28 cellular contexts compared by ENCODE assay signal in genomic region chr4:7395635-7396034, GRCh38. TPM values are rescaled to one million over a fixed set of nuclear protein-coding genes. Genes with fewer than 3 reads are reported as not detected.
DNase-seq lines count a peak whose midpoint lies in the region; ATAC-seq, FAIRE-seq and TF ChIP-seq lines count a peak whose summit lies in the region.
"Had no signal": no experiment of that assay in that cellular context is flagged by ENCODE, and none has a peak within 500 bp of the region (broad histone marks: within the 10 kb centered on the region; RNA-seq: fewer than 3 reads in every experiment).

No MANE protein-coding gene starts in this region.

- H3K36me3 Mint-ChIP-seq in activated CD4-positive, alpha-beta memory T cell treated with anti-CD3 and anti-CD28 coated beads, Interleukin-2, amount 10 ng/mL, durations not matched to agents 7 days and 5 days (ENCODE audit: low read depth) = no peaks in the 10 kb centered on the region
- no peaks in the 10 kb centered on the region for H3K36me3 Mint-ChIP-seq in activated CD4-positive, alpha-beta memory T cell treated with anti-CD3 and anti-CD28 coated beads for 36 hours
- no peaks in the 10 kb centered on the region for H3K36me3 Mint-ChIP-seq in osteocyte (ENCODE audit: unreplicated experiment)
- H3K36me3 Mint-ChIP-seq: activated naive CD8-positive, alpha-beta T cell treated with anti-CD3 and anti-CD28 coated beads, Interleukin-2, amount 10 ng/mL, durations not matched to agents 7 days and 5 days; CD4-positive, alpha-beta memory T cell had no signal

- no peak overlapping the region for H3K4me3 Mint-ChIP-seq in activated CD4-positive, alpha-beta memory T cell treated with anti-CD3 and anti-CD28 coated beads, Interleukin-2, amount 10 ng/mL, durations not matched to agents 7 days and 5 days
- no peak overlapping the region for H3K4me3 Mint-ChIP-seq in activated CD4-positive, alpha-beta memory T cell treated with anti-CD3 and anti-CD28 coated beads for 36 hours
- no peak overlapping the region for H3K4me3 Mint-ChIP-seq in osteocyte (ENCODE audit: unreplicated experiment)
- H3K4me3 Mint-ChIP-seq: activated naive CD8-positive, alpha-beta T cell treated with anti-CD3 and anti-CD28 coated beads, Interleukin-2, amount 10 ng/mL, durations not matched to agents 7 days and 5 days; CD4-positive, alpha-beta memory T cell; GM23338 had no signal

- H3K27me3 Mint-ChIP-seq in activated CD4-positive, alpha-beta memory T cell treated with anti-CD3 and anti-CD28 coated beads, Interleukin-2, amount 10 ng/mL, durations not matched to agents 7 days and 5 days = peaks cover 9% of the 10 kb centered on the region
- peaks cover 15% of the 10 kb centered on the region for H3K27me3 Mint-ChIP-seq in activated CD4-positive, alpha-beta memory T cell treated with anti-CD3 and anti-CD28 coated beads for 36 hours
- H3K27me3 Mint-ChIP-seq in osteocyte (ENCODE audit: unreplicated experiment) = peaks cover 37% of the 10 kb centered on the region

- ATAC-seq in HG03045 (IDR thresholded peaks at IDR 0.05; ENCODE audit: unreplicated experiment) = no peak
- ATAC-seq in HG02981 (IDR thresholded peaks at IDR 0.05; ENCODE audit: unreplicated experiment) = no peak
- ATAC-seq: GM23338, HepG2 had no signal

- TF ChIP-seq CTCF in D721Med (IDR thresholded peaks at IDR 0.05; ENCODE audit: insufficient read depth, missing control alignments) = no peak
- no peak for TF ChIP-seq CTCF in osteocyte (IDR thresholded peaks at IDR 0.05)

- no peaks in the 10 kb centered on the region for H3K4me1 Mint-ChIP-seq in activated CD4-positive, alpha-beta memory T cell treated with anti-CD3 and anti-CD28 coated beads, Interleukin-2, amount 10 ng/mL, durations not matched to agents 7 days and 5 days
- H3K4me1 Mint-ChIP-seq in activated CD4-positive, alpha-beta memory T cell treated with anti-CD3 and anti-CD28 coated beads for 36 hours (ENCODE audit: low read depth) = no peaks in the 10 kb centered on the region
- peaks cover 5% of the 10 kb centered on the region for H3K4me1 Mint-ChIP-seq in osteocyte (ENCODE audit: unreplicated experiment)
- H3K4me1 Mint-ChIP-seq: activated naive CD8-positive, alpha-beta T cell treated with anti-CD3 and anti-CD28 coated beads, Interleukin-2, amount 10 ng/mL, durations not matched to agents 7 days and 5 days; CD4-positive, alpha-beta memory T cell had no signal

- intact Hi-C loops in activated CD4-positive, alpha-beta memory T cell treated with anti-CD3 and anti-CD28 coated beads for 36 hours (cut with micrococcal nuclease) = no loop called here

- DNase-seq in activated CD4-positive, alpha-beta memory T cell treated with anti-CD3 and anti-CD28 coated beads, Interleukin-2, amount 10 ng/mL, durations not matched to agents 7 days and 5 days = peak; percentile 11
- no peak for DNase-seq in activated CD4-positive, alpha-beta memory T cell treated with anti-CD3 and anti-CD28 coated beads for 36 hours
- peak; percentile 5 for DNase-seq in D721Med (ENCODE audit: insufficient read length, low spot score)
- DNase-seq in ecto neural progenitor cell (ENCODE audit: low spot score) = peak; percentile 40
- peak; percentile 65 for DNase-seq in osteocyte (ENCODE audit: extremely low spot score, unreplicated experiment)
- DNase-seq in activated CD4-positive, alpha-beta T cell treated with anti-CD3 and anti-CD28 coated beads for 1 hour = no peak
- DNase-seq: activated CD4-positive, alpha-beta T cell treated with anti-CD3 and anti-CD28 coated beads, Interleukin-2, amount 50 U/mL, for 1 hour; activated naive CD8-positive, alpha-beta T cell treated with anti-CD3 and anti-CD28 coated beads, Interleukin-2, amount 10 ng/mL, durations not matched to agents 7 days and 5 days; activated T-cell treated with anti-CD3 and anti-CD28 coated beads for 4 hours; erythroblast; kidney glomerular epithelial cell; MV-4-11; NCI-H1436 treated with DMSO at 0.1 percent for 48 hours; NCI-H446; nucleus accumbens; Right ventricle myocardium superior; small intestine; stimulated activated CD4-positive, alpha-beta T cell treated with anti-CD3 and anti-CD28 coated beads, Interleukin-1b, Interleukin-23, amount 100 ng/mL, for 48 hours; T-helper 9 cell had no signal

- H3K27ac Mint-ChIP-seq in activated CD4-positive, alpha-beta memory T cell treated with anti-CD3 and anti-CD28 coated beads, Interleukin-2, amount 10 ng/mL, durations not matched to agents 7 days and 5 days = no peak overlapping the region
- H3K27ac Mint-ChIP-seq in activated CD4-positive, alpha-beta memory T cell treated with anti-CD3 and anti-CD28 coated beads for 36 hours = no peak overlapping the region
- no peak overlapping the region for H3K27ac Mint-ChIP-seq in osteocyte (ENCODE audit: unreplicated experiment)
- H3K27ac Mint-ChIP-seq: activated naive CD8-positive, alpha-beta T cell treated with anti-CD3 and anti-CD28 coated beads, Interleukin-2, amount 10 ng/mL, durations not matched to agents 7 days and 5 days; CD4-positive, alpha-beta memory T cell; GM23338 had no signal

- peaks cover 1% of the 10 kb centered on the region for H3K9me3 Mint-ChIP-seq in activated CD4-positive, alpha-beta memory T cell treated with anti-CD3 and anti-CD28 coated beads, Interleukin-2, amount 10 ng/mL, durations not matched to agents 7 days and 5 days
- H3K9me3 Mint-ChIP-seq in activated CD4-positive, alpha-beta memory T cell treated with anti-CD3 and anti-CD28 coated beads for 36 hours = no peaks in the 10 kb centered on the region
- H3K9me3 Mint-ChIP-seq in osteocyte (ENCODE audit: unreplicated experiment) = no peaks in the 10 kb centered on the region

- no peak for FAIRE-seq in D721Med (lab: Jason Lieb, UNC)
- FAIRE-seq: GM12892, HepG2, small intestine had no signal

- CTCF ChIA-PET in activated CD4-positive, alpha-beta memory T cell treated with anti-CD3 and anti-CD28 coated beads, Interleukin-2, amount 10 ng/mL, durations not matched to agents 7 days and 5 days (lab: Charles Lee) = no interaction called here
- CTCF ChIA-PET in activated CD4-positive, alpha-beta memory T cell treated with anti-CD3 and anti-CD28 coated beads for 36 hours (lab: Charles Lee) = no interaction called here

- POLR2A ChIA-PET in activated CD4-positive, alpha-beta memory T cell treated with anti-CD3 and anti-CD28 coated beads, Interleukin-2, amount 10 ng/mL, durations not matched to agents 7 days and 5 days (lab: Charles Lee) = no interaction called here
- POLR2A ChIA-PET in activated CD4-positive, alpha-beta memory T cell treated with anti-CD3 and anti-CD28 coated beads for 36 hours (lab: Charles Lee) = no interaction called here

RNA-seq across cellular contexts. Expression of gene PSAPL1, which starts 39.1 kb away (rescaled TPM):
- total RNA-seq in activated CD4-positive, alpha-beta memory T cell treated with anti-CD3 and anti-CD28 coated beads, Interleukin-2, amount 10 ng/mL, durations not matched to agents 7 days and 5 days = not detected
- not detected for total RNA-seq in activated CD4-positive, alpha-beta memory T cell treated with anti-CD3 and anti-CD28 coated beads for 36 hours
- not detected in 2 replicates for total RNA-seq in osteocyte
- total RNA-seq: A172; activated naive CD8-positive, alpha-beta T cell treated with anti-CD3 and anti-CD28 coated beads, Interleukin-2, amount 10 ng/mL, durations not matched to agents 7 days and 5 days; CD4-positive, alpha-beta memory T cell; GM23338; LHCN-M2; pulmonary artery endothelial cell; Right ventricle myocardium superior had no signal

Comparison
In these comparisons a context has a peak if more than half of its experiments do, and no peak if none do; other contexts are left out.
1. DNase-seq: peak in activated CD4-positive, alpha-beta memory T cell treated with anti-CD3 and anti-CD28 coated beads, Interleukin-2, amount 10 ng/mL, durations not matched to agents 7 days and 5 days (single experiment), D721Med (single experiment), ecto neural progenitor cell (single experiment) and osteocyte (single experiment); none in activated CD4-positive, alpha-beta memory T cell treated with anti-CD3 and anti-CD28 coated beads for 36 hours (single experiment) and activated CD4-positive, alpha-beta T cell treated with anti-CD3 and anti-CD28 coated beads for 1 hour (single experiment).